In the genomic region with DNA sequence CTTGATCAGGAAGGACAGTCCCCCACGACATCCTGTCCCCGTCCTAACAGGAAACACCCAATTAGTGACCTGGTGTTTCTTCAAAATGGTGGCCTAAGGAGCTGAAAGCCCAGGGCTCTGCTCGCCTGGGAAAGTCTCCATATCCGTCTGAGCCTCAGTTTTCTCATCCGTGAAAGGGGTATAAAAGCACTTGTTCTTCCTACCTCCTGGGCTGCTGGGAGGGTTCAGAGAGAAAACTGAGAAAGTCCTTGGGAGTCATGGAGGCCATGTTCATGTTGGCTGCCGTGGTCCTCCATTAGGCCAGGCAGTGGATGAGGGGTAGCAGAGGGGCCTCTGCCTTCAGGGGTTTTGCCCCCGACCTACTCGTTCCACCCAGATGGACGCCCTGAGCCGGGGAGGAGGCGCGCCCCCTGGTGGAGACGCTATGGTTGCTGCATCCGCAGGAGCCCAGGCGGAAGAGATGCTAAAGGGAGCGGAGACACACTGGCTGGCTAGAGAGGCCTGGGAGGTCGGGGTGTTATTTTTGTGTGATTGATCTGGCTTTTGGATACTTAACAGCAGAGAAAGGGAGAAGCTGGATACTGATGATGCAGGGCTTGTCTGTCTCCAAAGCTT, we compare ENCODE assay signal across 8 cellular contexts.
DNase-seq lines count a peak whose midpoint lies in the region; ATAC-seq, FAIRE-seq and TF ChIP-seq lines count a peak whose summit lies in the region.

No MANE protein-coding gene starts in this region.

- no peak for ATAC-seq in Panc1
- no peak for ATAC-seq in GM19324 (IDR thresholded peaks at IDR 0.05; ENCODE audit: low FRiP score, unreplicated experiment)

- H2AFZ ChIP-seq in keratinocyte (ENCODE audit: control insufficient read depth, low read length): no peak overlapping the region

- H3K4me1 ChIP-seq in Panc1 (ENCODE audit: control insufficient read depth, insufficient read depth, low read length): no peaks in the 10 kb centered on the region
- H3K4me1 ChIP-seq in keratinocyte (ENCODE audit: control insufficient read depth, extremely low read depth, insufficient read depth, low read length): no peaks in the 10 kb centered on the region

- FAIRE-seq in keratinocyte (lab: Jason Lieb, UNC): no peak

- H3K79me2 ChIP-seq in keratinocyte (ENCODE audit: control insufficient read depth, insufficient read depth, low read length): no peaks in the 10 kb centered on the region

- in situ Hi-C loops in Panc1 (cut with HindIII; ENCODE audit: low pct_unique_long_range_greater_than_20kb, low sequenced_read_pairs): no loop called here

- no peaks in the 10 kb centered on the region for H3K9me1 ChIP-seq in keratinocyte (ENCODE audit: control insufficient read depth, extremely low read depth, insufficient read depth, low read length)

- CTCF ChIA-PET in Panc1 (lab: Charles Lee): no interaction called here

- no peaks in the 10 kb centered on the region for H3K27me3 ChIP-seq in Panc1 (ENCODE audit: control insufficient read depth, insufficient read depth, low read length)
- H3K27me3 ChIP-seq in keratinocyte (ENCODE audit: control insufficient read depth, extremely low read depth, insufficient read depth, low read length): no peaks in the 10 kb centered on the region

- no peaks in the 10 kb centered on the region for H3K9me3 ChIP-seq in Panc1 (ENCODE audit: control insufficient read depth, insufficient read depth, low read depth, low read length)
- no peaks in the 10 kb centered on the region for H3K9me3 ChIP-seq in keratinocyte (ENCODE audit: control insufficient read depth, low read depth, low read length)

- TF ChIP-seq CTCF in Panc1 (IDR thresholded peaks at IDR 0.05) (peak; percentile 72; the same call in 1 of the 2 replicates), keratinocyte (optimal IDR thresholded peaks at IDR 0.05 in 1 of 3, IDR thresholded peaks at IDR 0.05 in 1 of 3, conservative IDR thresholded peaks at IDR 0.05 in 1 of 3; ENCODE audit: extremely low read depth in 1 of 3, insufficient read depth in 2 of 3, low read length in 3 of 3) (peak in 2 of 3 experiments; percentile 53 to 57)

- no peak overlapping the region for H3K4me2 ChIP-seq in keratinocyte (ENCODE audit: control insufficient read depth, extremely low read depth, insufficient read depth, low read depth, low read length)

- H3K27ac ChIP-seq in Panc1 (ENCODE audit: low read length) (no peak overlapping the region), keratinocyte (ENCODE audit: control insufficient read depth, insufficient read depth, low read length) (no peak overlapping the region)

- DNase-seq in Daoy (ENCODE audit: low read depth): peak; percentile 38
- no peak for DNase-seq in Panc1 (ENCODE audit: low read depth, low spot score)
- peak; percentile 62 for DNase-seq in activated naive CD4-positive, alpha-beta T cell treated with anti-CD3 and anti-CD28 coated beads, Interleukin-2, amount 50 U/mL, for 16 hours
- no peak for DNase-seq in keratinocyte (ENCODE audit: low read depth, low spot score)
- peak; percentile 47 for DNase-seq in stimulated activated CD8-positive, alpha-beta memory T cell treated with anti-CD3 and anti-CD28 coated beads, Interleukin-15, amount 100 ng/mL, for 24 hours (ENCODE audit: low read depth)
- no peak for DNase-seq in SK-N-DZ (ENCODE audit: low spot score)
- DNase-seq in kidney tubule cell (ENCODE audit: low spot score): no peak

- H4K20me1 ChIP-seq in keratinocyte (ENCODE audit: control insufficient read depth, extremely low read depth, insufficient read depth, low read length): no peaks in the 10 kb centered on the region

- no peaks in the 10 kb centered on the region for H3K36me3 ChIP-seq in Panc1 (ENCODE audit: control insufficient read depth, insufficient read depth, low read length)
- H3K36me3 ChIP-seq in keratinocyte (ENCODE audit: control insufficient read depth in 2 of 2, extremely low read depth in 1 of 2, insufficient read depth in 2 of 2, low read length in 2 of 2): no peaks in the 10 kb centered on the region

- POLR2A ChIA-PET in Panc1 (lab: Charles Lee): no interaction called here

- H3K4me3 ChIP-seq in Panc1 (ENCODE audit: low read depth in 2 of 2, low read length in 2 of 2) (no peak overlapping the region), keratinocyte (ENCODE audit: control insufficient read depth in 2 of 3, extremely low read depth in 1 of 3, insufficient read depth in 2 of 3, low read depth in 1 of 3, low read length in 3 of 3) (no peak overlapping the region)

- intact Hi-C loops in Panc1 (cut with micrococcal nuclease; ENCODE audit: unreplicated experiment): no loop called here

- no TSS peak for BruUV-seq in Panc1 (replicated peaks; lab: Mats Ljungman, UMichigan)

- dilution Hi-C loops in keratinocyte (cut with MboI; ENCODE audit: extremely low pct_ligation_motif_present, low sequenced_read_pairs): no loop called here

- H3K9ac ChIP-seq in keratinocyte (ENCODE audit: control insufficient read depth, extremely low read depth, insufficient read depth, low read length): no peak overlapping the region

Comparison
In these comparisons a context has a peak if more than half of its experiments do, and no peak if none do; other contexts are left out.
1. DNase-seq: peak in Daoy (single experiment), activated naive CD4-positive, alpha-beta T cell treated with anti-CD3 and anti-CD28 coated beads, Interleukin-2, amount 50 U/mL, for 16 hours (single experiment) and stimulated activated CD8-positive, alpha-beta memory T cell treated with anti-CD3 and anti-CD28 coated beads, Interleukin-15, amount 100 ng/mL, for 24 hours (single experiment); none in Panc1 (single experiment), keratinocyte (single experiment), SK-N-DZ (single experiment) and kidney tubule cell (single experiment).